8 cellular contexts compared by ENCODE assay signal in genomic region chr19:19997656-19998268, GRCh38. TPM values are rescaled to one million over a fixed set of nuclear protein-coding genes. Genes with fewer than 3 reads are reported as not detected.
DNase-seq lines count a peak whose midpoint lies in the region; ATAC-seq and TF ChIP-seq lines count a peak whose summit lies in the region.

No MANE protein-coding gene starts in this region.

- H3K36me3 ChIP-seq in neural progenitor cell = no peaks in the 10 kb centered on the region

- TF ChIP-seq CTCF in GM12875 (IDR thresholded peaks at IDR 0.05; ENCODE audit: borderline replicate concordance, insufficient read depth, low read depth, low read length) (peak; percentile 57; the same call in 1 of the 2 replicates), VCaP (conservative IDR thresholded peaks at IDR 0.05) (peak; percentile 75), neural progenitor cell (IDR thresholded peaks at IDR 0.05) (peak; percentile 63), Calu3 (IDR thresholded peaks at IDR 0.05; ENCODE audit: unreplicated experiment) (no peak)

- no peaks in the 10 kb centered on the region for H3F3A ChIP-seq in neural progenitor cell (ENCODE audit: low read depth)

- H3K4me1 ChIP-seq in neural progenitor cell = no peaks in the 10 kb centered on the region

- peaks cover 54% of the 10 kb centered on the region for H3K9me3 Mint-ChIP-seq in neural progenitor cell
- H3K9me3 Mint-ChIP-seq in Calu3 (ENCODE audit: low read depth, unreplicated experiment) = peaks cover 11% of the 10 kb centered on the region

- CTCF ChIA-PET in Calu3 (lab: Charles Lee) = no interaction called here

- no peaks in the 10 kb centered on the region for H4K20me1 ChIP-seq in neural progenitor cell (ENCODE audit: low read depth)

- H3K27ac ChIP-seq in VCaP (no peak overlapping the region), neural progenitor cell (no peak overlapping the region)

- peaks cover 6% of the 10 kb centered on the region for H3K9me3 ChIP-seq in neural progenitor cell (ENCODE audit: low read depth)

- H3K4me1 Mint-ChIP-seq in neural progenitor cell (no peaks in the 10 kb centered on the region), Calu3 (ENCODE audit: low read depth, unreplicated experiment) (no peaks in the 10 kb centered on the region)

- H3K9ac ChIP-seq in neural progenitor cell = no peak overlapping the region

- intact Hi-C loops in Calu3 (cut with micrococcal nuclease; ENCODE audit: unreplicated experiment) = no loop called here

- H3K4me3 Mint-ChIP-seq in neural progenitor cell = no peak overlapping the region
- no peak overlapping the region for H3K4me3 Mint-ChIP-seq in Calu3 (ENCODE audit: low read depth, unreplicated experiment)

- H3K27me3 Mint-ChIP-seq in neural progenitor cell (ENCODE audit: insufficient read depth, low read depth) (no peaks in the 10 kb centered on the region), Calu3 (ENCODE audit: unreplicated experiment) (no peaks in the 10 kb centered on the region)

- H3K4me3 ChIP-seq in GM12875 (ENCODE audit: low read depth, low read length) (no peak overlapping the region), neural progenitor cell (no peak overlapping the region)

- peak; percentile 20 for DNase-seq in effector CD8-positive, alpha-beta T cell (lab: John Stamatoyannopoulos, UW)
- DNase-seq in neural progenitor cell (ENCODE audit: low spot score) = peak; percentile 16
- no peak for DNase-seq in Calu3
- no peak for DNase-seq in NCI-H526 treated with DMSO at 0.1 percent for 48 hours (lab: John Stamatoyannopoulos, UW)
- no peak for DNase-seq in left lobe of liver (ENCODE audit: low spot score)

- H3K27me3 ChIP-seq in neural progenitor cell = no peaks in the 10 kb centered on the region

- no peaks in the 10 kb centered on the region for H3K79me2 ChIP-seq in neural progenitor cell (ENCODE audit: low read depth)

- H3K27ac Mint-ChIP-seq in neural progenitor cell (no peak overlapping the region), Calu3 (ENCODE audit: unreplicated experiment) (no peak overlapping the region)

- BruUV-seq in Calu3 (replicated peaks; lab: Mats Ljungman, UMichigan) = no TSS peak

- ATAC-seq in left lobe of liver = no peak
- ATAC-seq in HG03571 (IDR thresholded peaks at IDR 0.05; ENCODE audit: unreplicated experiment) = no peak

- H3K36me3 Mint-ChIP-seq in neural progenitor cell (peaks cover 4% of the 10 kb centered on the region), Calu3 (ENCODE audit: insufficient read depth, unreplicated experiment) (no peaks in the 10 kb centered on the region)

- H3K4me2 ChIP-seq in neural progenitor cell = no peak overlapping the region

- no peak overlapping the region for H2AFZ ChIP-seq in neural progenitor cell (replicated peaks)

RNA-seq across cellular contexts. Expression of gene ZNF682, which starts 41.5 kb away (rescaled TPM):
- total RNA-seq in neural progenitor cell (ENCODE audit: low replicate concordance) = 26.9 and 27.7 TPM in 2 replicates
- 3.1 and 3.5 TPM in 2 replicates for total RNA-seq in Calu3 (2022)
- total RNA-seq in left lobe of liver = 2.8 TPM

Comparison
In these comparisons a context has a peak if more than half of its experiments do, and no peak if none do; other contexts are left out.
1. DNase-seq: peak in effector CD8-positive, alpha-beta T cell (single experiment) and neural progenitor cell (single experiment); none in Calu3 (single experiment), NCI-H526 treated with DMSO at 0.1 percent for 48 hours (single experiment) and left lobe of liver (single experiment).